Comparison of ENCODE assay signal across 9 cellular contexts in the genomic region with DNA sequence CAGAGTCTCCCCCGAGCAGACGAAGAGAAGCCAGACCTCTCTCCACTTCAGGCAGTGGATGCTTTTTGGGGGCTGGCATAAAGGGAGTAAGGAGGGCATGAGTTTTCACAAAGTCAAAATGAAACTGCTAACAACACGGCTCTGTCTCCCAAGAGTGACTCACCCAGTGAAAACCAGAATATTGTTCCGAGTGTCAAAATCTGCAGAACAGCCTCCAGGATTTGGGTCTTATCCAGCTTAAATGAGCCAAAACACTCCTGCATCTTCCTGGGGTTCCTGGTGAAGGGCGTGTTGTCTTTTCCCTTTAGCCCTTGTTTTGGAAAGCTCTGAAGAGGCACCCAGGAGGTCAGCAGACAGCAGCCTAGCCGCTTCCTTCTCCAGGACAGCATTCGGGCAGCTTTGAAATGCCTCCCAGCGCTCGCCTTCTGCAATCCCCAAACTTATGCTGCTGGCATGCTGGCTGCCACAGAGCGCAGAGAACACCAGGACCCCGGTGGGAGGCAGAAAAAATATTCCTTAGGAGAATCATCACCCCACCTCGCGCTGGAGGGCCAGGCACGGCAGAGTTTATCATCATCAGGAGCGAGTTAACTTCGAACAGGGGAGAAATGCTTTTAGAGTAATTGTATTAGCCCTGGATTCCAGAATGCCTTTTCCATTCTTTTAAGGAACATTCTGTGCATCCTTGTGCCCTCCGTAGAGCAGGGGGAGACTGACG.
DNase-seq lines count a peak whose midpoint lies in the region; ATAC-seq lines count a peak whose summit lies in the region.
"Had no signal": no experiment of that assay in that cellular context is flagged by ENCODE, and none has a peak within 500 bp of the region (broad histone marks: within the 10 kb centered on the region; RNA-seq: fewer than 3 reads in every experiment).

No MANE protein-coding gene starts in this region.

- no peak for ATAC-seq in GM19455 (IDR thresholded peaks at IDR 0.05; ENCODE audit: unreplicated experiment)

- DNase-seq in DMS 273 (lab: John Stamatoyannopoulos, UW; ENCODE audit: unreplicated experiment) (peak; percentile 64), DMS 273 treated with DMSO at 0.1 percent for 48 hours (lab: John Stamatoyannopoulos, UW) (no peak), astrocyte of the hippocampus (ENCODE audit: low read depth, low spot score) (peak; percentile 85), islet precursor cell (peak; percentile 81), substantia nigra (lab: John Stamatoyannopoulos, UW) (peak in 19 of 49 donors; percentile 22 to 64 (median 42)), GF-D8 (lab: John Stamatoyannopoulos, UW) (no peak), UCSD-AML1 (lab: John Stamatoyannopoulos, UW; ENCODE audit: unreplicated experiment) (no peak)

- peak overlapping the region; percentile 42 for H3K27ac ChIP-seq in substantia nigra (ENCODE audit: low read depth, low read length, poor library complexity, severe bottlenecking)
- H3K27ac ChIP-seq: 22Rv1 had no signal

Comparison
In these comparisons a context has a peak if more than half of its experiments do, and no peak if none do; other contexts are left out.
1. DNase-seq: peak in DMS 273 (single experiment), astrocyte of the hippocampus (single experiment) and islet precursor cell (single experiment); none in DMS 273 treated with DMSO at 0.1 percent for 48 hours (single experiment), GF-D8 (single experiment) and UCSD-AML1 (single experiment).